In the genomic region with DNA sequence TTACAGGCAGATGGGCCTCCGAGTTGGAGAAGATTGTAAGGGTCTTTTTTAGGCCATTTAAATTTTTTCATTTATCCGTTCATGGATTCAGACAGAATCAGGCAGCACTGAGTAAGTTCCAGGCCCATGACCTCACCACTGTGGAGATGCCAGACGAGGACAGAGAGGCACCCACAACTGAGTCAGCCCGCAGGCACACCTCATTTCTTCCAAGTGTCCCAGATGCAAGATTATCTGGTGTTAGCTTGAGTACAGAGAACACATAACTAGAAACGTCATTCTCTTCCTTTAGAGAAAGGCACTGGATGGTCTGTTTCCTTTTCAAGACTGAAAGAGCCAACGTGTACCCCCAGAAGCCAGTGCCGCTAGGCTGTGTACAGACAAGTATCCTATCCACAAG, we compare ENCODE assay signal across 10 cellular contexts. TPM values are rescaled to one million over a fixed set of nuclear protein-coding genes. Genes with fewer than 3 reads are reported as not detected.
A peak's percentile ranks its signal among the peaks of the same experiment; 100 is the strongest.
DNase-seq lines count a peak whose midpoint lies in the region; TF ChIP-seq lines count a peak whose summit lies in the region.
"Had no signal": no experiment of that assay in that cellular context is flagged by ENCODE, and none has a peak within 500 bp of the region (broad histone marks: within the 10 kb centered on the region; RNA-seq: fewer than 3 reads in every experiment).

No MANE protein-coding gene starts in this region.

- no peaks in the 10 kb centered on the region for H3K9me2 ChIP-seq in SK-N-SH

- POLR2A ChIA-PET in SK-N-SH (lab: Yijun Ruan, JAX): no interaction called here

- no peak overlapping the region for H3K4me3 ChIP-seq in BLaER1
- no peak overlapping the region for H3K4me3 ChIP-seq in SK-N-SH (ENCODE audit: low read depth in 2 of 2, low read length in 1 of 2)
- no peak overlapping the region for H3K4me3 ChIP-seq in rectal smooth muscle tissue (ENCODE audit: low read length)
- H3K4me3 ChIP-seq in effector memory CD4-positive, alpha-beta T cell (ENCODE audit: insufficient read depth, low read depth, low read length, poor library complexity, severe bottlenecking): no peak overlapping the region

- no peaks in the 10 kb centered on the region for H3K27me3 ChIP-seq in BLaER1
- no peaks in the 10 kb centered on the region for H3K27me3 ChIP-seq in SK-N-SH (ENCODE audit: insufficient read depth)
- no peaks in the 10 kb centered on the region for H3K27me3 ChIP-seq in rectal smooth muscle tissue (ENCODE audit: control insufficient read depth, insufficient read depth, low read length)
- no peaks in the 10 kb centered on the region for H3K27me3 ChIP-seq in effector memory CD4-positive, alpha-beta T cell (replicated peaks; ENCODE audit: control insufficient read depth, insufficient read depth, low read length, poor library complexity, severe bottlenecking)

- peaks cover 16% of the 10 kb centered on the region; the same call in 1 of the 2 replicates for H3K79me2 ChIP-seq in SK-N-SH (ENCODE audit: insufficient read depth)

- H3K4me1 ChIP-seq in BLaER1 (peaks cover 47% of the 10 kb centered on the region), SK-N-SH (ENCODE audit: control insufficient read depth in 1 of 2, insufficient read depth in 2 of 2, low read depth in 1 of 2, low read length in 1 of 2) (peaks cover 19 to 46% of the 10 kb centered on the region in 2 experiments), rectal smooth muscle tissue (ENCODE audit: control insufficient read depth, insufficient read depth, low read length) (peaks cover 4% of the 10 kb centered on the region)
- H3K4me1 ChIP-seq in effector memory CD4-positive, alpha-beta T cell (ENCODE audit: control insufficient read depth, insufficient read depth, low read length, poor library complexity, severe bottlenecking): peaks cover 22% of the 10 kb centered on the region

- peaks cover 46% of the 10 kb centered on the region for H4K20me1 ChIP-seq in BLaER1
- no peaks in the 10 kb centered on the region for H4K20me1 ChIP-seq in SK-N-SH (ENCODE audit: insufficient read depth)

- H3K36me3 ChIP-seq in BLaER1 (peaks cover 69% of the 10 kb centered on the region), SK-N-SH (replicated peaks in 1 of 2; ENCODE audit: control insufficient read depth in 1 of 2, insufficient read depth in 2 of 2, low read length in 1 of 2) (peaks cover 5 to 16% of the 10 kb centered on the region in 2 experiments), rectal smooth muscle tissue (ENCODE audit: control insufficient read depth, insufficient read depth, low read length) (peaks cover 4% of the 10 kb centered on the region)
- H3K36me3 ChIP-seq in effector memory CD4-positive, alpha-beta T cell (ENCODE audit: control insufficient read depth, insufficient read depth, low read length): peaks cover 12% of the 10 kb centered on the region

- WGBS in SK-N-SH (ENCODE audit: low lambda C conversion rate): 30% methylated on average over 7 of the region's 7 CpGs

- H3K4me2 ChIP-seq in BLaER1: no peak overlapping the region
- H3K4me2 ChIP-seq in SK-N-SH: peak overlapping the region; percentile 56

- TF ChIP-seq RAD21 in SK-N-SH (IDR thresholded peaks at IDR 0.05; ENCODE audit: low read length): no peak

- H3K27ac ChIP-seq in BLaER1 (no peak overlapping the region), SK-N-SH (ENCODE audit: low read depth in 2 of 2, low read length in 1 of 2) (peak overlapping the region in 1 of 2 experiments; percentile 92; a peak in 2 of 4 replicates), rectal smooth muscle tissue (ENCODE audit: low read depth, low read length) (peak overlapping the region; percentile 56)
- H3K27ac ChIP-seq in effector memory CD4-positive, alpha-beta T cell (ENCODE audit: insufficient read depth, low read length, poor library complexity, severe bottlenecking): no peak overlapping the region

- H3F3A ChIP-seq in SK-N-SH (replicated peaks; ENCODE audit: insufficient read depth): peaks cover 38% of the 10 kb centered on the region

- no peaks in the 10 kb centered on the region for H3K9me3 Mint-ChIP-seq in nephron progenitor cell

- H2AFZ ChIP-seq in SK-N-SH (ENCODE audit: low read depth): no peak overlapping the region

- no peak overlapping the region for H3K4me3 Mint-ChIP-seq in nephron progenitor cell

- H3K9me3 ChIP-seq in BLaER1: no peaks in the 10 kb centered on the region
- no peaks in the 10 kb centered on the region for H3K9me3 ChIP-seq in SK-N-SH
- no peaks in the 10 kb centered on the region for H3K9me3 ChIP-seq in effector memory CD4-positive, alpha-beta T cell (ENCODE audit: control insufficient read depth, low read length)

- CTCF ChIA-PET in SK-N-SH (lab: Yijun Ruan, JAX): interaction anchor here (1.4 to 12.7 kb wide), 3 partner anchors 12 to 337 kb away, joined by 3 to 199 read pairs (median 39); a partner anchor contains a TSS

- peaks cover 6% of the 10 kb centered on the region for H3K4me1 Mint-ChIP-seq in nephron progenitor cell

- peaks cover 22% of the 10 kb centered on the region for H3K36me3 Mint-ChIP-seq in nephron progenitor cell (ENCODE audit: low read depth)

- no peaks in the 10 kb centered on the region for H3K27me3 Mint-ChIP-seq in nephron progenitor cell (ENCODE audit: low read depth, poor library complexity)

- TF ChIP-seq EP300 in SK-N-SH (IDR thresholded peaks at IDR 0.05; ENCODE audit: borderline replicate concordance in 1 of 2, low read depth in 1 of 2, low read length in 1 of 2): peak in 1 of 2 experiments; percentile 61; a peak in 1 of 4 replicates

- TF ChIP-seq CTCF in SK-N-SH (IDR thresholded peaks at IDR 0.05) (no peak), nephron progenitor cell (IDR thresholded peaks at IDR 0.05) (no peak)

- DNase-seq in SK-N-SH (no peak), fibroblast of peridontal ligament (ENCODE audit: extremely low read depth) (peak; percentile 66), NCI-H748 treated with DMSO at 0.1 percent for 48 hours (lab: John Stamatoyannopoulos, UW) (no peak), ecto neural progenitor cell (ENCODE audit: low spot score) (no peak), nephron progenitor cell (no peak)
- no peak for DNase-seq in effector memory CD4-positive, alpha-beta T cell
- DNase-seq: activated T-cell treated with anti-CD3 and anti-CD28 coated beads for 4 hours, NCI-H2171 had no signal

- H3K27ac Mint-ChIP-seq in nephron progenitor cell: no peak overlapping the region

- H3K9ac ChIP-seq in BLaER1 (0 out of 2 replicates have a peak overlapping the region, but pooled peaks have one; percentile 34), SK-N-SH (peak overlapping the region; percentile 59; the same call in 1 of the 2 replicates), rectal smooth muscle tissue (ENCODE audit: low read length) (no peak overlapping the region)

TF ChIP-seq in SK-N-SH, 30 proteins besides CTCF, POLR2A, EP300 and RAD21 (continues in another document):
- TF ChIP-seq, protein P1, sequence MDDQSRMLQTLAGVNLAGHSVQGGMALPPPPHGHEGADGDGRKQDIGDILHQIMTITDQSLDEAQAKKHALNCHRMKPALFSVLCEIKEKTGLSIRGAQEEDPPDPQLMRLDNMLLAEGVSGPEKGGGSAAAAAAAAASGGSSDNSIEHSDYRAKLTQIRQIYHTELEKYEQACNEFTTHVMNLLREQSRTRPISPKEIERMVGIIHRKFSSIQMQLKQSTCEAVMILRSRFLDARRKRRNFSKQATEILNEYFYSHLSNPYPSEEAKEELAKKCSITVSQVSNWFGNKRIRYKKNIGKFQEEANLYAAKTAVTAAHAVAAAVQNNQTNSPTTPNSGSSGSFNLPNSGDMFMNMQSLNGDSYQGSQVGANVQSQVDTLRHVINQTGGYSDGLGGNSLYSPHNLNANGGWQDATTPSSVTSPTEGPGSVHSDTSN (IDR thresholded peaks at IDR 0.05): peak; percentile 63; the same call in 1 of the 2 replicates
- TF ChIP-seq FOXM1 (IDR thresholded peaks at IDR 0.05; ENCODE audit: low read depth) (no peak), POLR2AphosphoS5 (IDR thresholded peaks at IDR 0.05; ENCODE audit: low read depth, low read length) (no peak), MEF2A (IDR thresholded peaks at IDR 0.05; ENCODE audit: borderline replicate concordance, low read depth) (0 out of 2 replicates have a peak, but pooled peaks have one; percentile 17), RFX5 (IDR thresholded peaks at IDR 0.05; ENCODE audit: low read length) (no peak), TEAD4 (IDR thresholded peaks at IDR 0.05; ENCODE audit: borderline replicate concordance, insufficient read depth) (peak; percentile 52; the same call in 1 of the 2 replicates), GABPA (IDR thresholded peaks at IDR 0.05; ENCODE audit: low read depth) (no peak), GATA2 (CRISPR knock-in tag; IDR thresholded peaks at IDR 0.05) (no peak), CHD2 (IDR thresholded peaks at IDR 0.05; ENCODE audit: low read length, partially characterized antibody) (no peak), YY1 (IDR thresholded peaks at IDR 0.05; ENCODE audit: low read depth) (no peak), ELF1 (IDR thresholded peaks at IDR 0.05) (no peak), MXI1 (IDR thresholded peaks at IDR 0.05; ENCODE audit: low read depth, low read length) (no peak), RXRA (IDR thresholded peaks at IDR 0.05; ENCODE audit: borderline replicate concordance, low read depth) (peak; percentile 60; the same call in 1 of the 2 replicates)
- TF ChIP-seq, protein P2, sequence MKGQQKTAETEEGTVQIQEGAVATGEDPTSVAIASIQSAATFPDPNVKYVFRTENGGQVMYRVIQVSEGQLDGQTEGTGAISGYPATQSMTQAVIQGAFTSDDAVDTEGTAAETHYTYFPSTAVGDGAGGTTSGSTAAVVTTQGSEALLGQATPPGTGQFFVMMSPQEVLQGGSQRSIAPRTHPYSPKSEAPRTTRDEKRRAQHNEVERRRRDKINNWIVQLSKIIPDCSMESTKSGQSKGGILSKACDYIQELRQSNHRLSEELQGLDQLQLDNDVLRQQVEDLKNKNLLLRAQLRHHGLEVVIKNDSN (IDR thresholded peaks at IDR 0.05; ENCODE audit: borderline replicate concordance, low read depth): no peak

RNA-seq across cellular contexts. Expression of a gene that starts 16.9 kb away (rescaled TPM):
- polyA plus RNA-seq in SK-N-SH (2012; rRNA removed): 9.2 and 13.7 TPM in 2 replicates
- 9.3 and 12.0 TPM in 2 replicates for polyA plus RNA-seq in SK-N-SH (2012; cell fraction: cytosol; rRNA removed)
- 22.7 and 22.9 TPM in 2 replicates for polyA plus RNA-seq in SK-N-SH (2012; cell fraction: nucleus; rRNA removed)

RNA-seq across cellular contexts. Expression of a gene that starts 19.0 kb away (rescaled TPM):
- 48.2 and 55.5 TPM in 2 replicates for polyA plus RNA-seq in SK-N-SH (2012; rRNA removed)
- 37.8 and 49.5 TPM in 2 replicates for polyA plus RNA-seq in SK-N-SH (2012; cell fraction: cytosol; rRNA removed)
- 27.7 and 34.0 TPM in 2 replicates for polyA plus RNA-seq in SK-N-SH (2012; cell fraction: nucleus; rRNA removed)
